ENCODE assay signal across 24 cellular contexts in the genomic region with DNA sequence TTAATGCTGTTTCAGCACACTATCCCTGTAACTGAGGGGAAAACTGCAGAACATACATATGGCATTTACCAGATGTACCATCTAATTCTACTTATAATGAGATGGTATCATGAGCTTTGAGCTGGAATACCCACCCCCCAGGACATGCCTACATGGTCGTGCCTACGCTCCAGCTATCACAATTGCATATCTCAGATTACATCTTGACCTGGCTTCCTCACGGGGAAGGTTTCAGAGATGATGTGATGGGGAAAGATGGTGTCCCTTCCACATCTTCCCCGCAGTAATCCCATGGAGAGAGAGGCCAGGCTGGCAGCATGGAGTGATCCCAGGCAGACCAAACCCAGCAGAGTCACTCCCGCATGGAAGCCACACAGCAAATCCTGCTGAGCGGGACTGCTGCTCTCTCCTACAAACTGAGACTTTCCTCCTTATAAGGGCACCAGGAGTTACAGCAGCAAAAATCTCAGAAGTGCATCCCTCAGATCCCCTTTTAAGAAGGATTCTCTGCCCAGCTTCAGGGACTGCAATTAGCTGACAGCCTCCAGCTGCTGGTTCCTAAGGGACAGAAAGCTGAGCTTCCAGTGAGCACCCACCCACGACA.
"Had no signal": no experiment of that assay in that cellular context is flagged by ENCODE, and none has a peak within 500 bp of the region (broad histone marks: within the 10 kb centered on the region; RNA-seq: fewer than 3 reads in every experiment).

No MANE protein-coding gene starts in this region.

- H3K27me3 Mint-ChIP-seq: activated CD4-positive, alpha-beta T cell treated with anti-CD3 and anti-CD28 coated beads, Interleukin-2, amount 10 ng/mL, durations not matched to agents 24 days and 14 days had no signal

- H3K36me3 ChIP-seq: cardiac muscle cell had no signal

- H3K27me3 ChIP-seq: cardiac muscle cell had no signal

- DNase-seq: activated CD4-positive, alpha-beta T cell treated with anti-CD3 and anti-CD28 coated beads for 1 hour; activated CD4-positive, alpha-beta T cell treated with anti-CD3 and anti-CD28 coated beads, Interleukin-2, amount 10 ng/mL, durations not matched to agents 24 days and 14 days; activated CD4-positive, alpha-beta T cell treated with anti-CD3 and anti-CD28 coated beads, Interleukin-2, amount 50 U/mL, for 48 hours; activated effector memory CD4-positive, alpha-beta T cell treated with anti-CD3 and anti-CD28 coated beads, Interleukin-2, amount 50 U/mL, for 16 hours; activated naive CD4-positive, alpha-beta T cell treated with anti-CD3 and anti-CD28 coated beads for 36 hours; activated T-cell treated with anti-CD3 and anti-CD28 coated beads, Interleukin-2, amount 50 U/mL, for 4 hours; amygdala; cerebellar nuclear complex; KG1; NCI-H1048; NCI-H146; NCI-H187 treated with DMSO at 0.1 percent for 48 hours; NCI-H2081 treated with DMSO at 0.1 percent for 48 hours; NCI-H2171 treated with DMSO at 0.1 percent for 48 hours; NCI-H345; NCI-H510A; NCI-H526 treated with DMSO at 0.1 percent for 48 hours; PC-9; SHP77 treated with DMSO at 0.1 percent for 48 hours had no signal

- H3K27ac ChIP-seq: cardiac muscle cell, PC-9 had no signal

- H2AFZ ChIP-seq: PC-9 had no signal

- H3K36me3 Mint-ChIP-seq: activated naive CD8-positive, alpha-beta T cell; WTC11 had no signal

- H3K4me2 ChIP-seq: PC-9 had no signal

- H3K4me1 Mint-ChIP-seq: activated CD4-positive, alpha-beta T cell treated with anti-CD3 and anti-CD28 coated beads, Interleukin-2, amount 10 ng/mL, durations not matched to agents 24 days and 14 days; brain had no signal

- H3K4me3 ChIP-seq: cardiac muscle cell, PC-9 had no signal

- ATAC-seq: activated T-cell treated with anti-CD3 and anti-CD28 coated beads, Interleukin-2, amount 50 U/mL, for 4 hours; WTC11 had no signal

- H3K9me3 Mint-ChIP-seq: activated CD4-positive, alpha-beta T cell treated with anti-CD3 and anti-CD28 coated beads, Interleukin-2, amount 10 ng/mL, durations not matched to agents 24 days and 14 days; activated naive CD4-positive, alpha-beta T cell treated with anti-CD3 and anti-CD28 coated beads for 36 hours; activated T-cell treated with anti-CD3 and anti-CD28 coated beads, Interleukin-2, amount 50 U/mL, for 4 hours; T-helper 2 cell treated with Interferon-gamma antibody and Interleukin-4, amounts not matched to agents 5 μg/mL and 100 μg/mL, for 36 hours had no signal

- H3K27ac Mint-ChIP-seq: activated CD4-positive, alpha-beta T cell treated with anti-CD3 and anti-CD28 coated beads, Interleukin-2, amount 10 ng/mL, durations not matched to agents 24 days and 14 days; activated naive CD4-positive, alpha-beta T cell treated with anti-CD3 and anti-CD28 coated beads for 36 hours; activated naive CD8-positive, alpha-beta T cell; brain; T-helper 2 cell treated with Interferon-gamma antibody and Interleukin-4, amounts not matched to agents 5 μg/mL and 100 μg/mL, for 36 hours; WTC11 had no signal

- H3K4me3 Mint-ChIP-seq: activated CD4-positive, alpha-beta T cell treated with anti-CD3 and anti-CD28 coated beads, Interleukin-2, amount 10 ng/mL, durations not matched to agents 24 days and 14 days; activated naive CD4-positive, alpha-beta T cell treated with anti-CD3 and anti-CD28 coated beads for 36 hours; activated naive CD8-positive, alpha-beta T cell; activated T-cell treated with anti-CD3 and anti-CD28 coated beads, Interleukin-2, amount 50 U/mL, for 4 hours; brain; T-helper 2 cell treated with Interferon-gamma antibody and Interleukin-4, amounts not matched to agents 5 μg/mL and 100 μg/mL, for 36 hours; WTC11 had no signal
